Comparison of ENCODE assay signal across 18 cellular contexts in the genomic region with DNA sequence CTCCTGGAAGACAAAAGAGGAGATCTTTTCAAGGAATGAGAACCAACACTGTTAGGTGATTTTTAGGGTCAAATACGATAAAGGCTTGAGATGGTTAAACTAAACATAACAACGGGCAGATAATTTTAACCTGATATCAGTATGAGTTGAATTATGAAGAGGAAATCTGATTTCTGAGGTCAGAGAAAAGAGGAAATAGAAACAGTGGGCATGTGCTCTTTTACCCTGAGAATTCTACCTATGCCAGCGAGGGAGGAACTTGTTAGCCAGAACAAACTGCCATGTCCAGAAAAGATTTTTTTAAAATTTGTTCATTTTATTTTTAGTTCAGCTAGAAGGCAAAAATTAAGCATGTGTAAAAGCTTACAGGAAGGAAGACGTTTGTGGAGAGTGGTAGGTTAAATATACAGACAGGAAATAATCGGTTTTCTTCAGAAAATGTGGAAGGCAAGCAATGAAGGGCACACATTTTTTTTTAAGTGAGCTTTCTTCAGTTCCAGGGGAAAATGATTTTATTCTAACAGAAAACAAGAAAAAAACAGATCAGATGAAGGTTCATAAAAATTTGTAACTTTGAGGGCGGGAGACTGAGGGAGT.
A peak's percentile ranks its signal among the peaks of the same experiment; 100 is the strongest.
DNase-seq lines count a peak whose midpoint lies in the region; TF ChIP-seq lines count a peak whose summit lies in the region.
"Had no signal": no experiment of that assay in that cellular context is flagged by ENCODE, and none has a peak within 500 bp of the region (broad histone marks: within the 10 kb centered on the region; RNA-seq: fewer than 3 reads in every experiment).

No MANE protein-coding gene starts in this region.

- no peak overlapping the region for H4K5ac ChIP-seq in mesendoderm (ENCODE audit: low read length)

- no peaks in the 10 kb centered on the region for H3K79me1 ChIP-seq in mesendoderm (ENCODE audit: low read length)

- H3K56ac ChIP-seq in mesendoderm (ENCODE audit: low read length) = no peak overlapping the region

- no peak for TF ChIP-seq EP300 in ovary (IDR thresholded peaks at IDR 0.05)

- no peaks in the 10 kb centered on the region for H3K9me3 ChIP-seq in ovary
- H3K9me3 ChIP-seq: pancreas, testis had no signal

- peaks cover 5% of the 10 kb centered on the region for H3K9me3 Mint-ChIP-seq in activated naive CD8-positive, alpha-beta T cell treated with anti-CD3 and anti-CD28 coated beads for 36 hours

- peak overlapping the region; percentile 29 for H3K4me3 Mint-ChIP-seq in activated naive CD8-positive, alpha-beta T cell treated with anti-CD3 and anti-CD28 coated beads for 36 hours
- H3K4me3 Mint-ChIP-seq: GM23338 had no signal

- H3K9ac ChIP-seq in mesendoderm (ENCODE audit: low read length) = no peak overlapping the region

- no peak overlapping the region for H3K4me2 ChIP-seq in mesendoderm (ENCODE audit: low read length)
- H3K4me2 ChIP-seq: GM23338 had no signal

- H3K18ac ChIP-seq in mesendoderm (ENCODE audit: low read length) = no peak overlapping the region

- no peak overlapping the region for H2BK5ac ChIP-seq in mesendoderm (ENCODE audit: low read length)

- H4K8ac ChIP-seq in mesendoderm (ENCODE audit: low read depth, low read length) = no peak overlapping the region

- H3K36me3 ChIP-seq in mesendoderm (ENCODE audit: control insufficient read depth, insufficient read depth, low read length) = no peaks in the 10 kb centered on the region
- no peaks in the 10 kb centered on the region for H3K36me3 ChIP-seq in ovary
- H3K36me3 ChIP-seq: cardiac muscle cell, pancreas had no signal

- intact Hi-C loops in ovary (cut with DNase I) = no loop called here

- H3K4me1 ChIP-seq in mesendoderm (ENCODE audit: control insufficient read depth, low read depth, low read length) (no peaks in the 10 kb centered on the region), ovary (ENCODE audit: insufficient read depth) (no peaks in the 10 kb centered on the region)
- H3K4me1 ChIP-seq: pancreas, testis had no signal

- H2BK15ac ChIP-seq in mesendoderm (replicated peaks; ENCODE audit: low read depth) = no peak overlapping the region

- H2AK5ac ChIP-seq in mesendoderm (ENCODE audit: low read length) = no peak overlapping the region

- H3K4ac ChIP-seq in mesendoderm (ENCODE audit: low read depth, low read length) = no peak overlapping the region

- TF ChIP-seq POLR2A in ovary (IDR thresholded peaks at IDR 0.05) = no peak

- no peak overlapping the region for H3K23ac ChIP-seq in mesendoderm (ENCODE audit: low read length)

- peak overlapping the region; percentile 26 for H3K27ac Mint-ChIP-seq in activated naive CD8-positive, alpha-beta T cell treated with anti-CD3 and anti-CD28 coated beads for 36 hours
- H3K27ac Mint-ChIP-seq: GM23338 had no signal

- H3K79me2 ChIP-seq in mesendoderm (ENCODE audit: control insufficient read depth, insufficient read depth, low read length) = no peaks in the 10 kb centered on the region

- no CpG with 5 or more reads among the region's 6 CpGs for WGBS in mesendoderm (ENCODE audit: extremely low coverage, insufficient coverage, low lambda C conversion rate)
- 65 to 70% (median 66%) methylated on average over 6 of the region's 6 CpGs for WGBS in ovary, 3 donors

- H3K4me3 ChIP-seq in mesendoderm (ENCODE audit: low read length) (no peak overlapping the region), ovary (no peak overlapping the region)
- H3K4me3 ChIP-seq: cardiac muscle cell, GM23338, pancreas, testis had no signal

- H3K27ac ChIP-seq in mesendoderm (ENCODE audit: low read depth, low read length) (no peak overlapping the region), ovary (no peak overlapping the region), substantia nigra (ENCODE audit: low read depth, low read length, poor library complexity, severe bottlenecking) (no peak overlapping the region)
- H3K27ac ChIP-seq: cardiac muscle cell, pancreas, testis had no signal

- TF ChIP-seq CTCF in ovary (IDR thresholded peaks at IDR 0.05) = no peak

- H3K27me3 ChIP-seq in mesendoderm (ENCODE audit: insufficient read depth, low read length, poor library complexity) (no peaks in the 10 kb centered on the region), ovary (no peaks in the 10 kb centered on the region)
- H3K27me3 ChIP-seq: pancreas, testis had no signal

- H3K36me3 Mint-ChIP-seq in activated naive CD8-positive, alpha-beta T cell treated with anti-CD3 and anti-CD28 coated beads for 36 hours = peaks cover 9% of the 10 kb centered on the region

- no peak overlapping the region for H2BK120ac ChIP-seq in mesendoderm (ENCODE audit: low read depth, low read length)

- peaks cover 26% of the 10 kb centered on the region for H3K4me1 Mint-ChIP-seq in activated naive CD8-positive, alpha-beta T cell treated with anti-CD3 and anti-CD28 coated beads for 36 hours
- H3K4me1 Mint-ChIP-seq: GM23338 had no signal

- DNase-seq in AML-193 (lab: John Stamatoyannopoulos, UW) = peak; percentile 20 to 21
- DNase-seq in CD1c-positive myeloid dendritic cell (ENCODE audit: extremely low spot score) = peak; percentile 2
- DNase-seq in NOMO-1 treated with DMSO at 0.1 percent for 48 hours (lab: John Stamatoyannopoulos, UW; ENCODE audit: unreplicated experiment) = peak; percentile 73
- no peak for DNase-seq in activated naive CD8-positive, alpha-beta T cell treated with anti-CD3 and anti-CD28 coated beads for 36 hours
- no peak for DNase-seq in mesendoderm
- DNase-seq in ovary = no peak
- DNase-seq in substantia nigra (lab: John Stamatoyannopoulos, UW) = no peak
- DNase-seq: DMS153; left ventricle myocardium superior; NCI-H1105 treated with DMSO at 0.1 percent for 48 hours; NCI-H2171; NCI-H69; pancreas; stimulated activated CD4-positive, alpha-beta T cell treated with anti-CD3 and anti-CD28 coated beads, Interleukin-2, amount 100 ng/mL, for 48 hours; SW 1271; testis had no signal

- H3K27me3 Mint-ChIP-seq in activated naive CD8-positive, alpha-beta T cell treated with anti-CD3 and anti-CD28 coated beads for 36 hours = no peaks in the 10 kb centered on the region

Comparison
In these comparisons a context has a peak if more than half of its experiments do, and no peak if none do; other contexts are left out.
1. DNase-seq: peak in AML-193 (2 of 2), CD1c-positive myeloid dendritic cell (single experiment) and NOMO-1 treated with DMSO at 0.1 percent for 48 hours (single experiment); none in activated naive CD8-positive, alpha-beta T cell treated with anti-CD3 and anti-CD28 coated beads for 36 hours (single experiment), mesendoderm (single experiment), ovary (0 of 5) and substantia nigra (0 of 49).